Comparison of ENCODE assay signal across 2 cellular contexts in genomic region chr9:24986331-24986730, GRCh38.
TF ChIP-seq lines count a peak whose summit lies in the region.

No MANE protein-coding gene starts in this region.

TF ChIP-seq in liver, 16 proteins besides CTCF, POLR2A, EP300 and RAD21 (continued from another document):
- TF ChIP-seq REST (IDR thresholded peaks at IDR 0.05): peak; percentile 73
- no peak for TF ChIP-seq JUND (IDR thresholded peaks at IDR 0.05)
- no peak for TF ChIP-seq FOXA1 (IDR thresholded peaks at IDR 0.05)
- no peak for TF ChIP-seq SP1 (IDR thresholded peaks at IDR 0.05)

TF ChIP-seq in WTC11, 78 proteins besides CTCF, POLR2A, EP300 and RAD21 (continued from another document):
- TF ChIP-seq AR (CRISPR knock-in tag; IDR thresholded peaks at IDR 0.05) (no peak), MAX (CRISPR knock-in tag; IDR thresholded peaks at IDR 0.05) (no peak), TEAD1 (CRISPR knock-in tag; IDR thresholded peaks at IDR 0.05) (no peak), OVOL2 (CRISPR knock-in tag; IDR thresholded peaks at IDR 0.05; ENCODE audit: borderline replicate concordance) (no peak), CBFB (CRISPR knock-in tag; IDR thresholded peaks at IDR 0.05; ENCODE audit: low read depth) (no peak), RORB (CRISPR knock-in tag; IDR thresholded peaks at IDR 0.05) (no peak)
